Comparison of ENCODE assay signal across 9 cellular contexts in the genomic region with DNA sequence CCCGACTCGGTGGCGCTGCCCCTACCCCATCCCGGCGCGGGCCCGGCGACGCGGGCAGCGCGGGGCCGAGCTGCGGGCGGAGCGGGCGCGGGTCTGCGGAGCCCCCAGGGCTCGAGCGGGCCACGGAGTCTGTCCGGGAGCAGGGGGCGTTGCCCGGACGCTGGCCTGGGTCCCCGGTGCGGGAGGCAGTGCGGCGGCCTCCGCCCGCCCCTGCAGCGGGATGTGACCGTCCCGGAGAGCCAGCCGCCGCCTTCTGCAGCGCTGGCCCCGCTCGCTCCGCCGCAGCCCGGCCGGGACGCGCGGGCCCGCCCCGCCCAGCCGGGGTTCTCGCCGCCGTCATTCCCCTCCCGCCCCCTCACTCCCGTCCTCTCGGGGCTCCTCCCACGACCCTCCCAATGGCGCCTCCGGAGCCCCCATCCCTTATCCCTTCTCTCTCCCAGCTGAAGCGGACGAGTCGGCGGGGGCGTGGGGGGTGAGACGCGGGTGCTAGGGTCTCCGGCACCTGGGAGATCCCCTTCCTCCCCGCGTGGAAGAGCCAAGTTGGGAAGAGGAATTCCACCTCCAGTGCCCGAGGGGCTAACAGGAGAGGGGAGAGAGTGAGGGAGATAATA. TPM values are rescaled to one million over a fixed set of nuclear protein-coding genes. Genes with fewer than 3 reads are reported as not detected.
DNase-seq lines count a peak whose midpoint lies in the region; ATAC-seq, FAIRE-seq and TF ChIP-seq lines count a peak whose summit lies in the region.
"Had no signal": no experiment of that assay in that cellular context is flagged by ENCODE, and none has a peak within 500 bp of the region (broad histone marks: within the 10 kb centered on the region; RNA-seq: fewer than 3 reads in every experiment).

TSS of gene FNDC4 (minus strand) at position 257 of the 611 bp plus-strand sequence. CDS start 521 bp downstream, outside the sequence.

- CTCF ChIA-PET in WTC11 (lab: Charles Lee): interaction anchor here (0.6 to 2.2 kb wide), 2 partner anchors 13 to 126 kb away, joined by 3 to 6 read pairs; no protein-coding TSS in a partner anchor

- no peaks in the 10 kb centered on the region for H3K36me3 ChIP-seq in mucosa of stomach (ENCODE audit: control insufficient read depth, insufficient read depth, low read length)
- H3K36me3 ChIP-seq: BLaER1 treated with 17β-estradiol and CSF1 and Interleukin-3, amounts not matched to agents 10 nM and 100 nM had no signal

- peaks cover 7% of the 10 kb centered on the region for H3K27me3 ChIP-seq in mucosa of stomach (ENCODE audit: control insufficient read depth, insufficient read depth, low read length)

- H3K27ac Mint-ChIP-seq in WTC11: no peak within 1 kb of the TSS

- FAIRE-seq in urothelium cell line (lab: Jason Lieb, UNC): no peak

- H3K9ac ChIP-seq in mucosa of stomach (ENCODE audit: low read length): peak within 1 kb of the TSS; percentile 55
- H3K9ac ChIP-seq: BLaER1 treated with 17β-estradiol and CSF1 and Interleukin-3, amounts not matched to agents 10 nM and 100 nM had no signal

- H3K4me1 Mint-ChIP-seq in WTC11: peaks cover 22% of the 10 kb centered on the region

- POLR2A ChIA-PET in WTC11 (lab: Charles Lee): interaction anchor here (0.5 to 0.6 kb wide), 3 partner anchors 95 to 362 kb away, joined by 3 to 6 read pairs (median 3); no protein-coding TSS in a partner anchor

- TF ChIP-seq CTCF in WTC11 (IDR thresholded peaks at IDR 0.05): no peak

- H3K4me3 Mint-ChIP-seq in WTC11: peak within 1 kb of the TSS; percentile 93

- no peaks in the 10 kb centered on the region for H3K36me3 Mint-ChIP-seq in WTC11

- H3K9me3 Mint-ChIP-seq in WTC11: no peaks in the 10 kb centered on the region

- no peak for TF ChIP-seq POLR2A in erythroblast (IDR thresholded peaks at IDR 0.05; ENCODE audit: low read length)

- ATAC-seq in WTC11 (peak; percentile 84), HG03097 (IDR thresholded peaks at IDR 0.05; ENCODE audit: low FRiP score, unreplicated experiment) (no peak)

- H3K27me3 Mint-ChIP-seq in WTC11 (ENCODE audit: low read depth): peaks cover 58% of the 10 kb centered on the region

- peaks cover 34% of the 10 kb centered on the region for H3K4me1 ChIP-seq in mucosa of stomach (ENCODE audit: control insufficient read depth, insufficient read depth, low read length)

- no peaks in the 10 kb centered on the region for H3K9me3 ChIP-seq in mucosa of stomach (ENCODE audit: control insufficient read depth, low read length)

- DNase-seq in NCI-H146 (lab: John Stamatoyannopoulos, UW) (peak; percentile 29), NCI-H146 treated with DMSO at 0.1 percent for 48 hours (lab: John Stamatoyannopoulos, UW; ENCODE audit: unreplicated experiment) (no peak), WTC11 (ENCODE audit: low spot score) (peak; percentile 68), erythroblast (lab: John Stamatoyannopoulos, UW) (peak; percentile 29 to 51), urothelium cell line (ENCODE audit: low spot score) (peak; percentile 69), MV-4-11 (lab: John Stamatoyannopoulos, UW) (no peak)

- no peak within 1 kb of the TSS for H3K4me3 ChIP-seq in mucosa of stomach (ENCODE audit: low read length)
- H3K4me3 ChIP-seq: BLaER1 treated with 17β-estradiol and CSF1 and Interleukin-3, amounts not matched to agents 10 nM and 100 nM had no signal

TF ChIP-seq in WTC11, 78 proteins besides CTCF, POLR2A, EP300 and RAD21 (continues in another document):
- TF ChIP-seq GABPB1 (CRISPR knock-in tag; IDR thresholded peaks at IDR 0.05) (no peak), ZNF281 (CRISPR knock-in tag; IDR thresholded peaks at IDR 0.05) (no peak), ZBTB21 (CRISPR knock-in tag; IDR thresholded peaks at IDR 0.05; ENCODE audit: borderline replicate concordance) (no peak), SP1 (CRISPR knock-in tag; conservative IDR thresholded peaks at IDR 0.05) (peak; percentile 70), TEAD1 (CRISPR knock-in tag; IDR thresholded peaks at IDR 0.05) (no peak), CBFB (CRISPR knock-in tag; IDR thresholded peaks at IDR 0.05; ENCODE audit: low read depth) (0 out of 2 replicates have a peak, but pooled peaks have one; percentile 45), ZMAT4 (CRISPR knock-in tag; IDR thresholded peaks at IDR 0.05) (no peak), FOXJ3 (CRISPR knock-in tag; IDR thresholded peaks at IDR 0.05; ENCODE audit: borderline replicate concordance) (no peak), EMX1 (CRISPR knock-in tag; IDR thresholded peaks at IDR 0.05) (no peak), ZNF263 (CRISPR knock-in tag; IDR thresholded peaks at IDR 0.05; ENCODE audit: low read depth) (no peak), CREM (CRISPR knock-in tag; IDR thresholded peaks at IDR 0.05) (no peak), ZNF219 (CRISPR knock-in tag; IDR thresholded peaks at IDR 0.05; ENCODE audit: borderline replicate concordance) (no peak), NFE2L1 (CRISPR knock-in tag; IDR thresholded peaks at IDR 0.05) (no peak), JAZF1 (CRISPR knock-in tag; IDR thresholded peaks at IDR 0.05) (no peak), GRHL2 (CRISPR knock-in tag; IDR thresholded peaks at IDR 0.05; ENCODE audit: insufficient replicate concordance, severe bottlenecking) (no peak)
- TF ChIP-seq, protein P1, sequence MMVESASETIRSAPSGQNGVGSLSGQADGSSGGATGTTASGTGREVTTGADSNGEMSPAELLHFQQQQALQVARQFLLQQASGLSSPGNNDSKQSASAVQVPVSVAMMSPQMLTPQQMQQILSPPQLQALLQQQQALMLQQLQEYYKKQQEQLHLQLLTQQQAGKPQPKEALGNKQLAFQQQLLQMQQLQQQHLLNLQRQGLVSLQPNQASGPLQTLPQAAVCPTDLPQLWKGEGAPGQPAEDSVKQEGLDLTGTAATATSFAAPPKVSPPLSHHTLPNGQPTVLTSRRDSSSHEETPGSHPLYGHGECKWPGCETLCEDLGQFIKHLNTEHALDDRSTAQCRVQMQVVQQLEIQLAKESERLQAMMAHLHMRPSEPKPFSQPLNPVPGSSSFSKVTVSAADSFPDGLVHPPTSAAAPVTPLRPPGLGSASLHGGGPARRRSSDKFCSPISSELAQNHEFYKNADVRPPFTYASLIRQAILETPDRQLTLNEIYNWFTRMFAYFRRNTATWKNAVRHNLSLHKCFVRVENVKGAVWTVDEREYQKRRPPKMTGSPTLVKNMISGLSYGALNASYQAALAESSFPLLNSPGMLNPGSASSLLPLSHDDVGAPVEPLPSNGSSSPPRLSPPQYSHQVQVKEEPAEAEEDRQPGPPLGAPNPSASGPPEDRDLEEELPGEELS (CRISPR knock-in tag; IDR thresholded peaks at IDR 0.05): 0 out of 2 replicates have a peak, but pooled peaks have one; percentile 34
- TF ChIP-seq, protein P2, sequence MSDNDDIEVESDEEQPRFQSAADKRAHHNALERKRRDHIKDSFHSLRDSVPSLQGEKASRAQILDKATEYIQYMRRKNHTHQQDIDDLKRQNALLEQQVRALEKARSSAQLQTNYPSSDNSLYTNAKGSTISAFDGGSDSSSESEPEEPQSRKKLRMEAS (CRISPR knock-in tag; IDR thresholded peaks at IDR 0.05): no peak
- TF ChIP-seq, protein P3, sequence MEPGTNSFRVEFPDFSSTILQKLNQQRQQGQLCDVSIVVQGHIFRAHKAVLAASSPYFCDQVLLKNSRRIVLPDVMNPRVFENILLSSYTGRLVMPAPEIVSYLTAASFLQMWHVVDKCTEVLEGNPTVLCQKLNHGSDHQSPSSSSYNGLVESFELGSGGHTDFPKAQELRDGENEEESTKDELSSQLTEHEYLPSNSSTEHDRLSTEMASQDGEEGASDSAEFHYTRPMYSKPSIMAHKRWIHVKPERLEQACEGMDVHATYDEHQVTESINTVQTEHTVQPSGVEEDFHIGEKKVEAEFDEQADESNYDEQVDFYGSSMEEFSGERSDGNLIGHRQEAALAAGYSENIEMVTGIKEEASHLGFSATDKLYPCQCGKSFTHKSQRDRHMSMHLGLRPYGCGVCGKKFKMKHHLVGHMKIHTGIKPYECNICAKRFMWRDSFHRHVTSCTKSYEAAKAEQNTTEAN (CRISPR knock-in tag; IDR thresholded peaks at IDR 0.05): no peak
- TF ChIP-seq, protein P4, sequence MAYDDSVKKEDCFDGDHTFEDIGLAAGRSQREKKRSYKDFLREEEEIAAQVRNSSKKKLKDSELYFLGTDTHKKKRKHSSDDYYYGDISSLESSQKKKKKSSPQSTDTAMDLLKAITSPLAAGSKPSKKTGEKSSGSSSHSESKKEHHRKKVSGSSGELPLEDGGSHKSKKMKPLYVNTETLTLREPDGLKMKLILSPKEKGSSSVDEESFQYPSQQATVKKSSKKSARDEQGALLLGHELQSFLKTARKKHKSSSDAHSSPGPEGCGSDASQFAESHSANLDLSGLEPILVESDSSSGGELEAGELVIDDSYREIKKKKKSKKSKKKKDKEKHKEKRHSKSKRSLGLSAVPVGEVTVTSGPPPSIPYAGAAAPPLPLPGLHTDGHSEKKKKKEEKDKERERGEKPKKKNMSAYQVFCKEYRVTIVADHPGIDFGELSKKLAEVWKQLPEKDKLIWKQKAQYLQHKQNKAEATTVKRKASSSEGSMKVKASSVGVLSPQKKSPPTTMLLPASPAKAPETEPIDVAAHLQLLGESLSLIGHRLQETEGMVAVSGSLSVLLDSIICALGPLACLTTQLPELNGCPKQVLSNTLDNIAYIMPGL (CRISPR knock-in tag; IDR thresholded peaks at IDR 0.05): no peak

RNA-seq across cellular contexts. Expression of gene FNDC4, which starts in this region (rescaled TPM):
- 12.5 to 14.1 TPM (median 13.0 TPM) in 3 replicates for total RNA-seq in WTC11 (2021)

Comparison
In these comparisons a context has a peak if more than half of its experiments do, and no peak if none do; other contexts are left out.
1. DNase-seq: peak in NCI-H146 (single experiment), WTC11 (single experiment), erythroblast (2 of 2) and urothelium cell line (single experiment); none in NCI-H146 treated with DMSO at 0.1 percent for 48 hours (single experiment) and MV-4-11 (single experiment).